Comparison of ENCODE assay signal across 9 cellular contexts in genomic region chr16:73565263-73565662, GRCh38.
DNase-seq lines count a peak whose midpoint lies in the region; ATAC-seq and TF ChIP-seq lines count a peak whose summit lies in the region.
"Had no signal": no experiment of that assay in that cellular context is flagged by ENCODE, and none has a peak within 500 bp of the region (broad histone marks: within the 10 kb centered on the region; RNA-seq: fewer than 3 reads in every experiment).

No MANE protein-coding gene starts in this region.

- in situ Hi-C loops in SK-MEL-5 (cut with HindIII; ENCODE audit: low pct_unique_long_range_greater_than_20kb, low sequenced_read_pairs): no loop called here

- H3K9ac ChIP-seq in DND-41 (ENCODE audit: low read depth, low read length) (no peak overlapping the region), liver (ENCODE audit: low read depth in 1 of 2, low read length in 2 of 2) (no peak overlapping the region)

- TF ChIP-seq RAD21 in liver (IDR thresholded peaks at IDR 0.05): peak; percentile 34 to 51

- 49% methylated on average over 7 of the region's 7 CpGs for whole genome bisulfite sequencing in liver

- no peak overlapping the region for H3K4me2 ChIP-seq in DND-41 (ENCODE audit: insufficient read depth, low read length)

- H3K27me3 ChIP-seq in DND-41 (ENCODE audit: insufficient read depth, low read length, poor library complexity) (peaks cover 3% of the 10 kb centered on the region), liver (ENCODE audit: control insufficient read depth in 4 of 4, insufficient read depth in 4 of 4, low read length in 3 of 4) (peaks cover 0 to 5% (median 0%) of the 10 kb centered on the region in 4 donors)
- H3K27me3 ChIP-seq: sigmoid colon had no signal

- H3K9me3 ChIP-seq in DND-41 (ENCODE audit: insufficient read depth, low read length, severe bottlenecking) (no peaks in the 10 kb centered on the region), liver (ENCODE audit: control insufficient read depth in 4 of 4, low read length in 3 of 4) (no peaks in the 10 kb centered on the region)
- H3K9me3 ChIP-seq: sigmoid colon had no signal

- no peak overlapping the region for H2AFZ ChIP-seq in DND-41 (ENCODE audit: low read depth, low read length)

- ATAC-seq in DND-41 (ENCODE audit: insufficient read depth, low read depth) (no peak), HG03196 (IDR thresholded peaks at IDR 0.05; ENCODE audit: unreplicated experiment) (no peak)

- DNase-seq in DND-41: no peak
- peak; percentile 2 for DNase-seq in HS-5 (ENCODE audit: low read depth)
- DNase-seq in SK-MEL-5 (ENCODE audit: low read depth, low spot score): peak; percentile 44
- DNase-seq in retina: no peak
- DNase-seq in kidney tubule cell (ENCODE audit: low spot score): no peak
- no peak for DNase-seq in activated naive CD4-positive, alpha-beta T cell treated with anti-CD3 and anti-CD28 coated beads, Interleukin-2, amount 50 U/mL, for 16 hours
- DNase-seq: sigmoid colon had no signal

- TF ChIP-seq CTCF in DND-41 (IDR thresholded peaks at IDR 0.05; ENCODE audit: borderline replicate concordance, extremely low read depth, low read length, poor library complexity, severe bottlenecking): peak; percentile 41
- TF ChIP-seq CTCF in liver (IDR thresholded peaks at IDR 0.05; ENCODE audit: low read depth, low read length, missing input control): peak; percentile 1

- H3K27ac ChIP-seq in DND-41 (ENCODE audit: low read length) (no peak overlapping the region), liver (ENCODE audit: low read depth in 1 of 2, low read length in 2 of 2) (no peak overlapping the region)
- H3K27ac ChIP-seq: sigmoid colon had no signal

- no peaks in the 10 kb centered on the region for H3K79me2 ChIP-seq in DND-41 (ENCODE audit: insufficient read depth, low read length)

- no peaks in the 10 kb centered on the region for H4K20me1 ChIP-seq in DND-41 (ENCODE audit: insufficient read depth, low read length)

- H3K4me3 ChIP-seq in DND-41 (ENCODE audit: low read depth in 1 of 2, low read length in 2 of 2) (no peak overlapping the region), liver (ENCODE audit: low read depth in 1 of 3, low read length in 3 of 3) (no peak overlapping the region)
- H3K4me3 ChIP-seq: sigmoid colon had no signal

- H3K4me1 ChIP-seq in DND-41 (ENCODE audit: insufficient read depth, low read length) (no peaks in the 10 kb centered on the region), liver (ENCODE audit: control insufficient read depth in 4 of 4, insufficient read depth in 4 of 4, low read length in 3 of 4) (no peaks in the 10 kb centered on the region)
- H3K4me1 ChIP-seq: sigmoid colon had no signal

- no peaks in the 10 kb centered on the region for H3K36me3 ChIP-seq in DND-41 (ENCODE audit: insufficient read depth, low read length)
- no peaks in the 10 kb centered on the region for H3K36me3 ChIP-seq in liver (ENCODE audit: control insufficient read depth in 4 of 4, insufficient read depth in 3 of 4, low read depth in 1 of 4, low read length in 3 of 4)
- H3K36me3 ChIP-seq: sigmoid colon had no signal

TF ChIP-seq in liver, 16 proteins besides CTCF, POLR2A, EP300 and RAD21:
- no peak for TF ChIP-seq SP1 (IDR thresholded peaks at IDR 0.05)
- TF ChIP-seq EGR1 (IDR thresholded peaks at IDR 0.05; ENCODE audit: low read depth in 2 of 2): no peak
- TF ChIP-seq HNF4A (conservative IDR thresholded peaks at IDR 0.05): no peak
- TF ChIP-seq FOXA1 (IDR thresholded peaks at IDR 0.05): no peak
- no peak for TF ChIP-seq ZBTB33 (IDR thresholded peaks at IDR 0.05)
- no peak for TF ChIP-seq JUND (IDR thresholded peaks at IDR 0.05)
- TF ChIP-seq FOXA2 (IDR thresholded peaks at IDR 0.05): no peak
- no peak for TF ChIP-seq YY1 (IDR thresholded peaks at IDR 0.05)
- no peak for TF ChIP-seq HNF4G (IDR thresholded peaks at IDR 0.05)
- no peak for TF ChIP-seq NR2F2 (IDR thresholded peaks at IDR 0.05)
- no peak for TF ChIP-seq RXRA (IDR thresholded peaks at IDR 0.05)
- no peak for TF ChIP-seq REST (IDR thresholded peaks at IDR 0.05)
- no peak for TF ChIP-seq ATF3 (IDR thresholded peaks at IDR 0.05)
- TF ChIP-seq GABPA (IDR thresholded peaks at IDR 0.05 in 1 of 2, conservative IDR thresholded peaks at IDR 0.05 in 1 of 2): no peak
- no peak for TF ChIP-seq TAF1 (conservative IDR thresholded peaks at IDR 0.05)
- no peak for TF ChIP-seq MAX (IDR thresholded peaks at IDR 0.05)
TF ChIP-seq in liver: peak in this region for 0.

Comparison
In these comparisons a context has a peak if more than half of its experiments do, and no peak if none do; other contexts are left out.
1. DNase-seq: peak in HS-5 (single experiment) and SK-MEL-5 (single experiment); none in DND-41 (single experiment), retina (single experiment), kidney tubule cell (single experiment) and activated naive CD4-positive, alpha-beta T cell treated with anti-CD3 and anti-CD28 coated beads, Interleukin-2, amount 50 U/mL, for 16 hours (single experiment).